In genomic region chr2:183665976-183666375, GRCh38 we compare ENCODE assay signal across 15 cellular contexts.
DNase-seq lines count a peak whose midpoint lies in the region; ATAC-seq, FAIRE-seq and TF ChIP-seq lines count a peak whose summit lies in the region.
"Had no signal": no experiment of that assay in that cellular context is flagged by ENCODE, and none has a peak within 500 bp of the region (broad histone marks: within the 10 kb centered on the region; RNA-seq: fewer than 3 reads in every experiment).

No MANE protein-coding gene starts in this region.

- 0% methylated on average over 1 of the region's 1 CpG for WGBS in HepG2 (ENCODE audit: low lambda C conversion rate)

- in situ Hi-C loops in HepG2 (cut with HindIII; ENCODE audit: extremely low pct_ligation_motif_present, low pct_unique_long_range_greater_than_20kb) = no loop called here

- H3K9me1 ChIP-seq in endothelial cell of umbilical vein (replicated peaks; ENCODE audit: control insufficient read depth, extremely low read depth, insufficient read depth, low read length) = no peaks in the 10 kb centered on the region

- no peak for TF ChIP-seq POLR2A in endothelial cell of umbilical vein (IDR thresholded peaks at IDR 0.05; ENCODE audit: low read depth, low read length)
- TF ChIP-seq POLR2A in HepG2 (IDR thresholded peaks at IDR 0.05; ENCODE audit: insufficient read depth in 1 of 2, low read depth in 2 of 2, low read length in 2 of 2) = no peak

- dilution Hi-C loops in endothelial cell of umbilical vein (cut with MboI; ENCODE audit: extremely low pct_ligation_motif_present, low sequenced_read_pairs) = no loop called here

- DNase-seq in EL (peak; percentile 13), NCI-H446 treated with DMSO at 0.1 percent for 48 hours (lab: John Stamatoyannopoulos, UW) (peak; percentile 32), endothelial cell of umbilical vein (ENCODE audit: low read depth, low spot score) (no peak), pons (ENCODE audit: low spot score) (peak; percentile 16), HepG2 (ENCODE audit: low spot score) (no peak), NCI-H2107 (lab: John Stamatoyannopoulos, UW) (no peak), germinal center (ENCODE audit: low spot score) (no peak)
- DNase-seq in activated CD4-positive, alpha-beta T cell treated with anti-CD3 and anti-CD28 coated beads, Interleukin-2, amount 50 U/mL, for 48 hours = no peak
- DNase-seq: AML-193; dermis blood vessel endothelial cell; stimulated activated CD4-positive, alpha-beta T cell treated with anti-CD3 and anti-CD28 coated beads, Interleukin-2, amount 100 ng/mL, for 24 hours; T1000; upper lobe of left lung had no signal

- H2AFZ ChIP-seq in endothelial cell of umbilical vein (ENCODE audit: low read depth, low read length) (no peak overlapping the region), HepG2 (ENCODE audit: low read length) (no peak overlapping the region)
- H2AFZ ChIP-seq: parathyroid adenoma had no signal

- peaks cover 1% of the 10 kb centered on the region for H3K9me3 ChIP-seq in endothelial cell of umbilical vein (replicated peaks; ENCODE audit: control insufficient read depth, insufficient read depth, low read length)
- H3K9me3 ChIP-seq in HepG2 (ENCODE audit: low read length) = no peaks in the 10 kb centered on the region
- H3K9me3 ChIP-seq: upper lobe of left lung had no signal

- H3K4me2 ChIP-seq in endothelial cell of umbilical vein (ENCODE audit: insufficient read depth, low read length) = no peak overlapping the region
- no peak overlapping the region for H3K4me2 ChIP-seq in HepG2 (ENCODE audit: low read depth, low read length)

- H4K20me1 ChIP-seq in endothelial cell of umbilical vein (replicated peaks; ENCODE audit: control insufficient read depth, extremely low read depth, insufficient read depth, low read length) (no peaks in the 10 kb centered on the region), HepG2 (ENCODE audit: insufficient read depth, low read length) (no peaks in the 10 kb centered on the region)

- H3K36me3 ChIP-seq in endothelial cell of umbilical vein (ENCODE audit: control insufficient read depth in 2 of 2, extremely low read depth in 1 of 2, insufficient read depth in 2 of 2, low read length in 2 of 2) (no peaks in the 10 kb centered on the region), HepG2 (replicated peaks in 1 of 2; ENCODE audit: control insufficient read depth in 1 of 2, insufficient read depth in 2 of 2, low read length in 2 of 2) (no peaks in the 10 kb centered on the region)
- H3K36me3 ChIP-seq: upper lobe of left lung had no signal

- TF ChIP-seq CTCF in endothelial cell of umbilical vein (IDR thresholded peaks at IDR 0.05; ENCODE audit: extremely low read depth in 1 of 2, insufficient read depth in 1 of 2, low read depth in 1 of 2, low read length in 2 of 2) = no peak
- no peak for TF ChIP-seq CTCF in HepG2 (CRISPR knock-in tag; IDR thresholded peaks at IDR 0.05)

- ATAC-seq in HepG2 = no peak

- intact Hi-C loops in endothelial cell of umbilical vein (cut with micrococcal nuclease) (no loop called here), HepG2 (cut with micrococcal nuclease; ENCODE audit: unreplicated experiment) (no loop called here)

- no peak for FAIRE-seq in endothelial cell of umbilical vein (lab: Jason Lieb, UNC)
- FAIRE-seq in HepG2 (lab: Jason Lieb, UNC) = no peak
- FAIRE-seq: HTR-8/SVneo had no signal

- POLR2A ChIA-PET in endothelial cell of umbilical vein (lab: Charles Lee) = no interaction called here
- POLR2A ChIA-PET in HepG2 (lab: Yijun Ruan, JAX) = no interaction called here

- H3K27me3 ChIP-seq in endothelial cell of umbilical vein (ENCODE audit: control insufficient read depth in 2 of 2, insufficient read depth in 2 of 2, low read length in 2 of 2) = no peaks in the 10 kb centered on the region
- no peaks in the 10 kb centered on the region for H3K27me3 ChIP-seq in HepG2 (ENCODE audit: control insufficient read depth in 1 of 2, insufficient read depth in 2 of 2, low read length in 2 of 2)
- H3K27me3 ChIP-seq: upper lobe of left lung had no signal

- BruUV-seq in endothelial cell of umbilical vein (replicated peaks; lab: Mats Ljungman, UMichigan) (no TSS peak), HepG2 (replicated peaks; lab: Mats Ljungman, UMichigan) (no TSS peak)

- TF ChIP-seq RAD21 in HepG2 (CRISPR knock-in tag; IDR thresholded peaks at IDR 0.05) = no peak

- CTCF ChIA-PET in endothelial cell of umbilical vein (lab: Charles Lee) = no interaction called here
- CTCF ChIA-PET in HepG2 (lab: Yijun Ruan, JAX; ENCODE audit: low intra/inter-chr PET ratio, low total read pairs) = no interaction called here

- H3K4me1 ChIP-seq in endothelial cell of umbilical vein (ENCODE audit: control insufficient read depth, extremely low read depth, insufficient read depth, low read length) (no peaks in the 10 kb centered on the region), HepG2 (ENCODE audit: insufficient read depth, low read length) (no peaks in the 10 kb centered on the region)
- H3K4me1 ChIP-seq: parathyroid adenoma, upper lobe of left lung had no signal

- H3K27ac ChIP-seq in endothelial cell of umbilical vein (ENCODE audit: insufficient read depth, low read depth, low read length) (no peak overlapping the region), HepG2 (ENCODE audit: extremely low read length, insufficient read depth, low read length) (no peak overlapping the region)
- H3K27ac ChIP-seq: parathyroid adenoma, upper lobe of left lung had no signal

- H3K4me3 ChIP-seq in endothelial cell of umbilical vein (replicated peaks in 1 of 3; ENCODE audit: insufficient read depth in 1 of 3, low read depth in 1 of 3, low read length in 3 of 3) = no peak overlapping the region
- no peak overlapping the region for H3K4me3 ChIP-seq in HepG2 (replicated peaks in 1 of 3; ENCODE audit: insufficient read depth in 1 of 3, low read depth in 2 of 3, low read length in 3 of 3)
- H3K4me3 ChIP-seq: upper lobe of left lung had no signal

- H3K9ac ChIP-seq in endothelial cell of umbilical vein (replicated peaks; ENCODE audit: extremely low read depth, insufficient read depth, low read length) (no peak overlapping the region), HepG2 (ENCODE audit: insufficient read depth, low read depth, low read length) (no peak overlapping the region)
- H3K9ac ChIP-seq: parathyroid adenoma had no signal

- H3K79me2 ChIP-seq in endothelial cell of umbilical vein (ENCODE audit: control insufficient read depth, insufficient read depth, low read length) (no peaks in the 10 kb centered on the region), HepG2 (ENCODE audit: insufficient read depth, low read length) (no peaks in the 10 kb centered on the region)
- H3K79me2 ChIP-seq: parathyroid adenoma had no signal

- TF ChIP-seq EP300 in HepG2 (IDR thresholded peaks at IDR 0.05; ENCODE audit: low read depth in 2 of 2, low read length in 2 of 2) (no peak), HepG2 (CRISPR knock-in tag; IDR thresholded peaks at IDR 0.05; ENCODE audit: borderline replicate concordance) (no peak)

TF ChIP-seq in endothelial cell of umbilical vein, 7 proteins besides CTCF, POLR2A, EP300 and RAD21:
- TF ChIP-seq POLR2AphosphoS5 (IDR thresholded peaks at IDR 0.05; ENCODE audit: insufficient read depth, low read depth, low read length) (no peak), FOS (IDR thresholded peaks at IDR 0.05; ENCODE audit: borderline replicate concordance, insufficient read depth, low read length) (peak; percentile 14), JUN (IDR thresholded peaks at IDR 0.05; ENCODE audit: borderline replicate concordance, insufficient read depth, insufficient read length, low read depth) (no peak)

TF ChIP-seq in HepG2, 621 proteins besides CTCF, POLR2A, EP300 and RAD21 (continues in another document):
- TF ChIP-seq RAD51 (IDR thresholded peaks at IDR 0.05; ENCODE audit: borderline replicate concordance) = no peak
- TF ChIP-seq TRIM24 (CRISPR knock-in tag; IDR thresholded peaks at IDR 0.05) = no peak
- TF ChIP-seq SOX5 (CRISPR knock-in tag; IDR thresholded peaks at IDR 0.05; ENCODE audit: borderline replicate concordance) = no peak
- no peak for TF ChIP-seq FOSL2 (CRISPR knock-in tag; IDR thresholded peaks at IDR 0.05)
- TF ChIP-seq E2F2 (CRISPR knock-in tag; IDR thresholded peaks at IDR 0.05; ENCODE audit: borderline replicate concordance) = no peak
- no peak for TF ChIP-seq THAP11 (CRISPR knock-in tag; IDR thresholded peaks at IDR 0.05)
- TF ChIP-seq ZNF530 (CRISPR knock-in tag; IDR thresholded peaks at IDR 0.05; ENCODE audit: low read depth) = no peak
- no peak for TF ChIP-seq SRSF4 (IDR thresholded peaks at IDR 0.05; ENCODE audit: low read depth, low read length, poor library complexity, severe bottlenecking)
- TF ChIP-seq ZBTB38 (CRISPR knock-in tag; IDR thresholded peaks at IDR 0.05) = no peak
- TF ChIP-seq SNAI1 (CRISPR knock-in tag; IDR thresholded peaks at IDR 0.05; ENCODE audit: borderline replicate concordance) = no peak
- no peak for TF ChIP-seq HNRNPL (IDR thresholded peaks at IDR 0.05; ENCODE audit: low read depth, low read length)
- TF ChIP-seq HES4 (CRISPR knock-in tag; IDR thresholded peaks at IDR 0.05; ENCODE audit: borderline replicate concordance) = no peak
- TF ChIP-seq RBAK (CRISPR knock-in tag; IDR thresholded peaks at IDR 0.05) = no peak
- no peak for TF ChIP-seq NKX3-1 (CRISPR knock-in tag; IDR thresholded peaks at IDR 0.05)
- TF ChIP-seq ZNF564 (CRISPR knock-in tag; IDR thresholded peaks at IDR 0.05) = no peak

Comparison
In these comparisons a context has a peak if more than half of its experiments do, and no peak if none do; other contexts are left out.
1. DNase-seq: peak in EL (single experiment), NCI-H446 treated with DMSO at 0.1 percent for 48 hours (single experiment) and pons (single experiment); none in endothelial cell of umbilical vein (single experiment), HepG2 (single experiment), NCI-H2107 (single experiment), activated CD4-positive, alpha-beta T cell treated with anti-CD3 and anti-CD28 coated beads, Interleukin-2, amount 50 U/mL, for 48 hours (0 of 2) and germinal center (single experiment).